ENCODE assay signal across 21 cellular contexts in genomic region chr9:117917873-117918272, GRCh38.
"Had no signal": no experiment of that assay in that cellular context is flagged by ENCODE, and none has a peak within 500 bp of the region (broad histone marks: within the 10 kb centered on the region; RNA-seq: fewer than 3 reads in every experiment).

No MANE protein-coding gene starts in this region.

- H3K36me3 ChIP-seq: heart left ventricle, neutrophil, thoracic aorta, upper lobe of right lung had no signal

- DNase-seq: activated B cell treated with CpG ODN at 0.5 μM for 24 hours; activated CD4-positive, alpha-beta T cell treated with anti-CD3 and anti-CD28 coated beads, Interleukin-2, amount 10 ng/mL, durations not matched to agents 24 days and 14 days; activated CD8-positive, alpha-beta T cell treated with anti-CD3 and anti-CD28 coated beads for 36 hours; activated naive CD4-positive, alpha-beta T cell; activated naive CD8-positive, alpha-beta T cell treated with anti-CD3 and anti-CD28 coated beads, Interleukin-2, amount 10 ng/mL, durations not matched to agents 7 days and 5 days; activated T-cell treated with anti-CD3 and anti-CD28 coated beads, Interleukin-2, amount 50 U/mL, for 1 hour; body of pancreas; central memory CD4-positive, alpha-beta T cell; erythroblast; foreskin melanocyte; heart left ventricle; mesenchymal stem cell; naive thymus-derived CD8-positive, alpha-beta T cell; stimulated activated CD4-positive, alpha-beta T cell treated with anti-CD3 and anti-CD28 coated beads, Interleukin-4, amount 100 ng/mL, for 24 hours; upper lobe of right lung had no signal

- ATAC-seq: activated CD8-positive, alpha-beta T cell treated with anti-CD3 and anti-CD28 coated beads for 36 hours; activated T-helper 17 cell treated with anti-CD3 and anti-CD28 coated beads, Interleukin-2, amount 50 U/mL, for 72 hours; body of pancreas; heart left ventricle; naive thymus-derived CD8-positive, alpha-beta T cell; sciatic nerve; stimulated activated effector memory CD8-positive, alpha-beta T cell treated with anti-CD3 and anti-CD28 coated beads, Interleukin-12 subunit alpha, Interleukin-12 subunit beta, amount 100 ng/mL, for 72 hours; upper lobe of right lung had no signal

- FAIRE-seq: colon had no signal

- H3K4me3 ChIP-seq: body of pancreas, heart left ventricle, thoracic aorta, upper lobe of right lung had no signal

- H3K27me3 ChIP-seq: body of pancreas, heart left ventricle, neutrophil, upper lobe of right lung had no signal
